In genomic region chr5:5421961-5422818, GRCh38 we compare ENCODE assay signal across 7 cellular contexts. TPM values are rescaled to one million over a fixed set of nuclear protein-coding genes. Genes with fewer than 3 reads are reported as not detected.
A peak's percentile ranks its signal among the peaks of the same experiment; 100 is the strongest.
DNase-seq lines count a peak whose midpoint lies in the region; ATAC-seq, FAIRE-seq and TF ChIP-seq lines count a peak whose summit lies in the region.

ICE1 (plus strand) TSS chr5:5422677; CDS start chr5:5422916, 239 bp downstream.

- DNase-seq in GM18507 (ENCODE audit: extremely low spot score, insufficient read length, low read depth) (peak; percentile 81), NCI-H2029 treated with DMSO at 0.1 percent for 48 hours (lab: John Stamatoyannopoulos, UW) (peak; percentile 98), T-helper 9 cell (peak; percentile 92), astrocyte of the cerebellum (ENCODE audit: low read depth) (peak; percentile 96), hepatic stellate cell (ENCODE audit: low spot score) (peak; percentile 92), renal cortical epithelial cell (ENCODE audit: low read depth) (peak; percentile 94)

- peak; percentile 88 for FAIRE-seq in GM18507 (lab: Jason Lieb, UNC)

- peak; percentile 71 for ATAC-seq in HG02981 (IDR thresholded peaks at IDR 0.05; ENCODE audit: unreplicated experiment)

- H3K4me3 ChIP-seq in astrocyte of the cerebellum (ENCODE audit: low read depth, low read length) = peak within 1 kb of the TSS; percentile 68

- no peak for TF ChIP-seq CTCF in astrocyte of the cerebellum (IDR thresholded peaks at IDR 0.05; ENCODE audit: low read depth, low read length, missing control alignments)

- in situ Hi-C loops in astrocyte of the cerebellum (cut with HindIII; ENCODE audit: low sequenced_read_pairs) = no loop called here

RNA-seq across cellular contexts. Expression of gene ICE1, which starts in this region (rescaled TPM):
- total RNA-seq in renal cortical epithelial cell = 30.0 and 47.1 TPM in 2 replicates

Comparison
In these comparisons a context has a peak if more than half of its experiments do, and no peak if none do; other contexts are left out.
1. Peak in every context shown above with its lines: DNase-seq, ATAC-seq and H3K4me3 ChIP-seq.